ENCODE assay signal across 24 cellular contexts in genomic region chr2:235978022-235978421, GRCh38.
"Had no signal": no experiment of that assay in that cellular context is flagged by ENCODE, and none has a peak within 500 bp of the region (broad histone marks: within the 10 kb centered on the region; RNA-seq: fewer than 3 reads in every experiment).

No MANE protein-coding gene starts in this region.

- H3K4me3 Mint-ChIP-seq: naive thymus-derived CD8-positive, alpha-beta T cell; neural crest cell; stimulated activated naive CD8-positive, alpha-beta T cell treated with anti-CD3 and anti-CD28 coated beads, Interleukin-15, amount 100 ng/mL, for 72 hours had no signal

- H3K27ac ChIP-seq: coronary artery, neutrophil, pancreas, right lobe of liver, suprapubic skin, transverse colon, upper lobe of right lung, uterus had no signal

- H3K36me3 ChIP-seq: neutrophil, right lobe of liver, uterus had no signal

- H3K36me3 Mint-ChIP-seq: naive thymus-derived CD8-positive, alpha-beta T cell had no signal

- H3K9me3 Mint-ChIP-seq: stimulated activated naive CD8-positive, alpha-beta T cell treated with anti-CD3 and anti-CD28 coated beads, Interleukin-15, amount 100 ng/mL, for 72 hours had no signal

- H3K4me1 Mint-ChIP-seq: naive thymus-derived CD8-positive, alpha-beta T cell; stimulated activated naive CD8-positive, alpha-beta T cell treated with anti-CD3 and anti-CD28 coated beads, Interleukin-15, amount 100 ng/mL, for 72 hours had no signal

- H3K27ac Mint-ChIP-seq: naive thymus-derived CD8-positive, alpha-beta T cell; stimulated activated naive CD8-positive, alpha-beta T cell treated with anti-CD3 and anti-CD28 coated beads, Interleukin-15, amount 100 ng/mL, for 72 hours had no signal

- H3K4me3 ChIP-seq: coronary artery, pancreas, right lobe of liver, smooth muscle cell, suprapubic skin, transverse colon, upper lobe of right lung, uterus had no signal

- H3K9me3 ChIP-seq: neutrophil, pancreas, right lobe of liver, suprapubic skin, transverse colon, upper lobe of right lung, uterus had no signal

- ATAC-seq: left lobe of liver; naive thymus-derived CD8-positive, alpha-beta T cell; pancreas; right lobe of liver; stimulated activated naive CD8-positive, alpha-beta T cell treated with anti-CD3 and anti-CD28 coated beads, Interleukin-15, amount 100 ng/mL, for 72 hours; upper lobe of right lung had no signal

- H3K4me1 ChIP-seq: pancreas, right lobe of liver, suprapubic skin, transverse colon, upper lobe of right lung, uterus had no signal

- DNase-seq: dermis blood vessel endothelial cell; effector memory CD4-positive, alpha-beta T cell; kidney; mesenchymal stem cell; midbrain; naive thymus-derived CD8-positive, alpha-beta T cell; pancreas; retina; right lobe of liver; stimulated activated CD4-positive, alpha-beta T cell treated with anti-CD3 and anti-CD28 coated beads, Interleukin-12 subunit alpha, Interleukin-12 subunit beta, amount 100 ng/mL, for 4 hours; stimulated activated CD4-positive, alpha-beta T cell treated with anti-CD3 and anti-CD28 coated beads, Interleukin-1b, Interleukin-23, amount 100 ng/mL, for 48 hours; stimulated activated CD4-positive, alpha-beta T cell treated with anti-CD3 and anti-CD28 coated beads, Interleukin-4, amount 100 ng/mL, for 1 hour; stimulated activated CD8-positive, alpha-beta memory T cell treated with anti-CD3 and anti-CD28 coated beads, Interleukin-4, amount 100 ng/mL, for 48 hours; stimulated activated naive CD4-positive, alpha-beta T cell; stimulated activated naive CD8-positive, alpha-beta T cell treated with anti-CD3 and anti-CD28 coated beads, Interleukin-15, amount 100 ng/mL, for 72 hours; transverse colon; upper lobe of right lung; uterus had no signal

- H3K27me3 ChIP-seq: pancreas, right lobe of liver, suprapubic skin, transverse colon, upper lobe of right lung, uterus had no signal
